9 cellular contexts compared by ENCODE assay signal in the genomic region with DNA sequence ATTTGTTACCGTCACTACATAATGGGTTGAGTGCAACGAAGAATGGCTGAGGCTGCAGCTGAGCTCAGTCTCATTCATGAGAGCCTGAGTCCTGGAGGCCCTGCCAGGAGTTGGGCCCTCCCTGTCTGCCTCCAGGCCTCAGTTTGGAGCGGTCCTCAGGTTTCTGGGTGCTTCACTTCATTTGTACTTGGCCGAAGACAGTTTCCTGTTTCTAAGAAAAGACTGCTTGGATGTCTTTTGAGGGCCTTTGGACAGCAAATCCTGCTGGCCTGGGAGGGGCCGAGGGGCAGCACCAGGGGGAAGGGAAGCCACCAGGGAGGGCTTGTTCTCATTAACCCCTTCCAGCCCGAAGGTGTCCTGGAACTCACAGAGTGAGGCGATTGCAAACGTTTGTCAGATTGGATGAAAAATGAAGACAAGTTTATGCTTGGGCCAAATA.
DNase-seq lines count a peak whose midpoint lies in the region; ATAC-seq, FAIRE-seq and TF ChIP-seq lines count a peak whose summit lies in the region.
"Had no signal": no experiment of that assay in that cellular context is flagged by ENCODE, and none has a peak within 500 bp of the region (broad histone marks: within the 10 kb centered on the region; RNA-seq: fewer than 3 reads in every experiment).

No MANE protein-coding gene starts in this region.

- H3K27ac ChIP-seq in H1 (ENCODE audit: low read depth, low read length): no peak overlapping the region
- H3K27ac ChIP-seq in right lobe of liver: no peak overlapping the region
- peak overlapping the region; percentile 91 for H3K27ac ChIP-seq in small intestine (ENCODE audit: low read depth in 1 of 2, low read length in 1 of 2)

- no peak overlapping the region for H2BK5ac ChIP-seq in H1 (ENCODE audit: low read depth, low read length)

- H3K4me3 ChIP-seq in H7 (ENCODE audit: insufficient read depth, low read depth, low read length) (no peak overlapping the region), H1 (ENCODE audit: extremely low read depth in 1 of 4, insufficient read depth in 2 of 4, low read depth in 3 of 4, low read length in 4 of 4) (no peak overlapping the region), right lobe of liver (no peak overlapping the region), small intestine (ENCODE audit: low read depth in 1 of 2, low read length in 2 of 2) (no peak overlapping the region)

- ATAC-seq in right lobe of liver: peak in 3 of 4 donors; percentile 10 to 43 (median 23)
- no peak for ATAC-seq in GM19463 (IDR thresholded peaks at IDR 0.05; ENCODE audit: unreplicated experiment)
- ATAC-seq in activated T-cell treated with anti-CD3 and anti-CD28 coated beads, Interleukin-2, amount 50 U/mL, for 72 hours (replicated peaks in 1 of 2): no peak

- no peak overlapping the region for H2AK5ac ChIP-seq in H1 (ENCODE audit: low read depth, low read length)

- TF ChIP-seq RAD21 in H1 (IDR thresholded peaks at IDR 0.05 in 1 of 2, conservative IDR thresholded peaks at IDR 0.05 in 1 of 2; ENCODE audit: low read depth in 2 of 2, low read length in 2 of 2): no peak

- TF ChIP-seq POLR2A in H1 (IDR thresholded peaks at IDR 0.05; ENCODE audit: control extremely low read depth in 1 of 2, low read depth in 2 of 2, low read length in 2 of 2) (no peak), right lobe of liver (IDR thresholded peaks at IDR 0.05) (no peak)

- H3K23me2 ChIP-seq in H1 (ENCODE audit: low read depth, low read length): no peaks in the 10 kb centered on the region

- no peak overlapping the region for H3K4ac ChIP-seq in H1 (replicated peaks; ENCODE audit: insufficient read length, low read depth, low read length)

- WGBS in H1 (ENCODE audit: extremely low coverage in 1 of 2, insufficient coverage in 1 of 2, insufficient read length in 1 of 2, insufficient replicate concordance in 2 of 2, low coverage in 1 of 2, low lambda C conversion rate in 2 of 2, missing lambda C conversion rate in 1 of 2), 2 experiments: 77% methylated on average over 8 of the region's 8 CpGs; no CpG with 5 or more reads in 1 of the 2 experiments
- 50% methylated on average over 6 of the region's 8 CpGs for WGBS in right lobe of liver (ENCODE audit: insufficient coverage, low coverage, low lambda C conversion rate, missing lambda C conversion rate)
- 28 to 41% (median 35%) methylated on average over 8 of the region's 8 CpGs for WGBS in small intestine, 3 donors

- H3K9ac ChIP-seq in H1 (replicated peaks in 1 of 4; ENCODE audit: extremely low read depth in 1 of 4, low read depth in 3 of 4, low read length in 3 of 4): no peak overlapping the region

- no peaks in the 10 kb centered on the region for H3K36me3 ChIP-seq in H7 (replicated peaks; ENCODE audit: control insufficient read depth, insufficient read depth, low read length)
- H3K36me3 ChIP-seq in H1 (ENCODE audit: control insufficient read depth in 2 of 4, insufficient read depth in 4 of 4, low read length in 3 of 4): no peaks in the 10 kb centered on the region
- no peaks in the 10 kb centered on the region for H3K36me3 ChIP-seq in right lobe of liver
- no peaks in the 10 kb centered on the region for H3K36me3 ChIP-seq in small intestine (ENCODE audit: control insufficient read depth in 2 of 2, insufficient read depth in 2 of 2, low read length in 2 of 2)

- peaks cover 1 to 5% of the 10 kb centered on the region in 2 donors for H3K9me3 Mint-ChIP-seq in activated T-cell treated with anti-CD3 and anti-CD28 coated beads, Interleukin-2, amount 50 U/mL, for 72 hours

- H2BK12ac ChIP-seq in H1 (ENCODE audit: low read depth, low read length): no peak overlapping the region

- no peak overlapping the region for H3K23ac ChIP-seq in H1 (ENCODE audit: insufficient read length)

- no peak overlapping the region for H3K4me3 Mint-ChIP-seq in activated T-cell treated with anti-CD3 and anti-CD28 coated beads, Interleukin-2, amount 50 U/mL, for 72 hours

- H3K79me2 ChIP-seq in H1 (ENCODE audit: control insufficient read depth in 1 of 2, insufficient read depth in 2 of 2, low read length in 2 of 2): no peaks in the 10 kb centered on the region

- H3K9me3 ChIP-seq in H1 (ENCODE audit: insufficient read depth in 2 of 2, low read depth in 1 of 2, low read length in 1 of 2): no peaks in the 10 kb centered on the region
- H3K9me3 ChIP-seq in right lobe of liver: no peaks in the 10 kb centered on the region
- no peaks in the 10 kb centered on the region for H3K9me3 ChIP-seq in small intestine (ENCODE audit: control insufficient read depth, low read depth)

- H2BK20ac ChIP-seq in H1 (ENCODE audit: low read length): no peak overlapping the region

- H4K8ac ChIP-seq in H1 (ENCODE audit: extremely low read depth, insufficient read depth, low read length): 0 out of 2 replicates have a peak overlapping the region, but pooled peaks have one; percentile 45

- peaks cover 0 to 4% of the 10 kb centered on the region in 2 donors for H3K36me3 Mint-ChIP-seq in activated T-cell treated with anti-CD3 and anti-CD28 coated beads, Interleukin-2, amount 50 U/mL, for 72 hours (ENCODE audit: insufficient read depth in 2 of 2)

- no peak overlapping the region for H3K14ac ChIP-seq in H1 (ENCODE audit: insufficient read length)

- intact Hi-C loops in right lobe of liver (cut with DNase I): no loop called here

- FAIRE-seq in H1 (lab: Jason Lieb, UNC): no peak
- FAIRE-seq in small intestine (lab: Jason Lieb, UNC): no peak

- POLR2A ChIA-PET in H1 (lab: Charles Lee; ENCODE audit: partially characterized antibody): no interaction called here

- H3K4me1 Mint-ChIP-seq in activated T-cell treated with anti-CD3 and anti-CD28 coated beads, Interleukin-2, amount 50 U/mL, for 72 hours (ENCODE audit: low read depth): peaks cover 63% of the 10 kb centered on the region

- H4K91ac ChIP-seq in H1 (replicated peaks; ENCODE audit: insufficient read length, low read length): no peak overlapping the region

- H3K4me2 ChIP-seq in H1 (ENCODE audit: insufficient read depth in 1 of 2, low read depth in 2 of 2, low read length in 2 of 2): peak overlapping the region in 1 of 2 experiments; percentile 30; a peak in 1 of 4 replicates

- H3K27ac Mint-ChIP-seq in activated T-cell treated with anti-CD3 and anti-CD28 coated beads, Interleukin-2, amount 50 U/mL, for 72 hours: no peak overlapping the region

- no peak overlapping the region for H3K18ac ChIP-seq in H1 (ENCODE audit: extremely low read depth, low read length)

- H4K20me1 ChIP-seq in H1 (replicated peaks in 1 of 2; ENCODE audit: control insufficient read depth in 1 of 2, insufficient read depth in 2 of 2, low read length in 2 of 2): no peaks in the 10 kb centered on the region

- H2BK120ac ChIP-seq in H1 (replicated peaks; ENCODE audit: low read depth, low read length): no peak overlapping the region

- no peak for TF ChIP-seq EP300 in H1 (IDR thresholded peaks at IDR 0.05; ENCODE audit: borderline replicate concordance in 1 of 2, low read depth in 2 of 2, low read length in 2 of 2)

- TF ChIP-seq CTCF in H1 (IDR thresholded peaks at IDR 0.05; ENCODE audit: control extremely low read depth in 1 of 3, insufficient read depth in 1 of 3, low read depth in 1 of 3, low read length in 3 of 3) (no peak), right lobe of liver (IDR thresholded peaks at IDR 0.05) (no peak)

- CTCF ChIA-PET in H1 (lab: Charles Lee; ENCODE audit: partially characterized antibody): no interaction called here

- DNase-seq in H7 (peak; percentile 64), H1 (ENCODE audit: low read depth in 1 of 2, low spot score in 2 of 2) (no peak), right lobe of liver (no peak), small intestine (peak; percentile 38), HT-29 (ENCODE audit: low spot score) (no peak)
- DNase-seq in activated T-cell treated with anti-CD3 and anti-CD28 coated beads, Interleukin-2, amount 50 U/mL, for 72 hours: no peak
- DNase-seq in activated CD8-positive, alpha-beta memory T cell treated with anti-CD3 and anti-CD28 coated beads, Interleukin-2, amount 50 U/mL, for 48 hours: no peak
- DNase-seq: NK-92 treated with Interleukin-12 subunit alpha and Interleukin-12 subunit beta, amount 100 ng/mL, for 24 hours had no signal

- no peak overlapping the region for H3K56ac ChIP-seq in H1 (replicated peaks; ENCODE audit: insufficient read length, low read depth, low read length)

- H3K27me3 Mint-ChIP-seq in activated T-cell treated with anti-CD3 and anti-CD28 coated beads, Interleukin-2, amount 50 U/mL, for 72 hours (ENCODE audit: low read depth): no peaks in the 10 kb centered on the region

- H3K27me3 ChIP-seq in H7 (ENCODE audit: control insufficient read depth, insufficient read depth, low read length) (no peaks in the 10 kb centered on the region), H1 (replicated peaks in 1 of 4; ENCODE audit: control insufficient read depth in 3 of 4, extremely low read depth in 1 of 4, insufficient read depth in 3 of 4, low read length in 3 of 4) (no peaks in the 10 kb centered on the region), right lobe of liver (no peaks in the 10 kb centered on the region), small intestine (ENCODE audit: control insufficient read depth in 2 of 2, insufficient read depth in 2 of 2, low read length in 2 of 2) (no peaks in the 10 kb centered on the region)

- H4K5ac ChIP-seq in H1 (ENCODE audit: insufficient read length, low read depth, low read length): no peak overlapping the region

- 0 out of 7 replicates have a peak, but pooled peaks cover 0 to 2% (median 0%) of the 10 kb centered on the region in 4 experiments for H3K4me1 ChIP-seq in H1 (replicated peaks in 1 of 4; ENCODE audit: control insufficient read depth in 3 of 4, insufficient read depth in 4 of 4, low read length in 3 of 4)
- H3K4me1 ChIP-seq in right lobe of liver: peaks cover 0 to 9% (median 0%) of the 10 kb centered on the region in 4 donors
- peaks cover 0 to 5% of the 10 kb centered on the region in 2 donors for H3K4me1 ChIP-seq in small intestine (ENCODE audit: control insufficient read depth in 2 of 2, insufficient read depth in 1 of 2, low read depth in 1 of 2, low read length in 1 of 2)

- H2BK15ac ChIP-seq in H1 (ENCODE audit: low read length): no peak overlapping the region

- 0 out of 2 replicates have a peak overlapping the region, but pooled peaks have one; percentile 36 for H2AFZ ChIP-seq in H1 (ENCODE audit: low read length)

- no peaks in the 10 kb centered on the region for H3K79me1 ChIP-seq in H1 (ENCODE audit: low read depth, low read length)

TF ChIP-seq in H1, 55 proteins besides CTCF, POLR2A, EP300 and RAD21 (continues in another document):
- TF ChIP-seq POLR2AphosphoS5 (IDR thresholded peaks at IDR 0.05; ENCODE audit: low read depth, low read length): no peak
- no peak for TF ChIP-seq CREB1 (IDR thresholded peaks at IDR 0.05)

Comparison
In these comparisons a context has a peak if more than half of its experiments do, and no peak if none do; other contexts are left out.
1. DNase-seq: peak in H7 (single experiment) and small intestine (single experiment); none in H1 (0 of 2), right lobe of liver (0 of 3), HT-29 (single experiment), activated T-cell treated with anti-CD3 and anti-CD28 coated beads, Interleukin-2, amount 50 U/mL, for 72 hours (0 of 2) and activated CD8-positive, alpha-beta memory T cell treated with anti-CD3 and anti-CD28 coated beads, Interleukin-2, amount 50 U/mL, for 48 hours (single experiment).
2. H3K27ac ChIP-seq: peak in small intestine (2 of 2); none in H1 (single experiment) and right lobe of liver (0 of 3).
3. ATAC-seq: peak in right lobe of liver (3 of 4); none in GM19463 (single experiment) and activated T-cell treated with anti-CD3 and anti-CD28 coated beads, Interleukin-2, amount 50 U/mL, for 72 hours (0 of 2).